Comparison of ENCODE assay signal across 9 cellular contexts in the genomic region with DNA sequence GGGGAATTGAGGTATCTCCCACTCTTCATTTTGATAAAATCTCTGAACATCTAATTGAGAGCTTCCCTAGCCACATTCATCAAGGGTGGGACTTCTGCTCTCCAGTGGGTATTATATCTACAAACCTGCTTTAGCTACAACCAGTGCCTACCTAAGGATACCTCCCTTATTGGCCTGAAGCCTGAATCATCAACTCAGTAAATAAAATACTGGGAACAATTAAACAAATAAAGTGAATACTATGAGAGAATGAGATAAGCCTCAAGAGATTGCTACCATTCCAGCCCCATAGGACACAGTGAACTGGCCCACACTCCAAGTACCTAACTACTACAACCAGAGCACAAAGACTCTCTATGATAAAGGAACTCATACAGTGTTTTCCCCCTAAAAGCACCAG. TPM values are rescaled to one million over a fixed set of nuclear protein-coding genes. Genes with fewer than 3 reads are reported as not detected.
"Had no signal": no experiment of that assay in that cellular context is flagged by ENCODE, and none has a peak within 500 bp of the region (broad histone marks: within the 10 kb centered on the region; RNA-seq: fewer than 3 reads in every experiment).

No MANE protein-coding gene starts in this region.

- FAIRE-seq: HTR-8/SVneo, K562 had no signal

- H3K27ac ChIP-seq: GM23248 had no signal

- H3K4me3 ChIP-seq: GM23248, K562 had no signal

- ATAC-seq: K562 had no signal

- DNase-seq: GM23248, GOT3, H7, HCEC 1CT, IMR-90 had no signal

RNA-seq across cellular contexts. Expression of gene IL12B, which starts 47.4 kb away (rescaled TPM):
- total RNA-seq: GM23248, H4, H7, HT-29, IMR-90, K562 had no signal
